In the genomic region with DNA sequence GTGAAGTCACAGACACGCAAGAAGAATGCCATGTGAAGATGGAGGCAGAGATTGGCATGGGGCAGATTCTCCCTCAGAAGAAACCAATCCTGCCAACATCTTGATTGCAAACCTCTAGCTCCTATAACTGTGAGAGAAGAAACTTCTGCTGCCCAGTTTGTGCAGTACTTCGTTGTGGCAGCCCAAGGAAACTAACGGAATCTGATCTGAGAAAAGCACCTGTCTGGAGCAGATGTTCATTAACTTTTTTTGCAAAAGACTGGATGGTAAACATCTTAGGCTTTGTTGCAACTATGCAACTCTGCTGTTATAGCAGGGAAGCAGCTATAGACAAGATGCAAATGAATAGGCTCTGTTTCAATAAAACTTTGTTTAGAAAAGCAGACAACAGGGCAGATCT, we compare ENCODE assay signal across 24 cellular contexts. TPM values are rescaled to one million over a fixed set of nuclear protein-coding genes. Genes with fewer than 3 reads are reported as not detected.
"Had no signal": no experiment of that assay in that cellular context is flagged by ENCODE, and none has a peak within 500 bp of the region (broad histone marks: within the 10 kb centered on the region; RNA-seq: fewer than 3 reads in every experiment).

No MANE protein-coding gene starts in this region.

- H3K9me3 Mint-ChIP-seq: memory B cell; nephron; stimulated activated naive CD8-positive, alpha-beta T cell treated with anti-CD3 and anti-CD28 coated beads, Interleukin-15, Interleukin-2, amounts not matched to agents 100 ng/mL and 50 ng/mL, for 24 hours had no signal

- H3K4me3 Mint-ChIP-seq: memory B cell; nephron; stimulated activated naive CD8-positive, alpha-beta T cell treated with anti-CD3 and anti-CD28 coated beads, Interleukin-15, Interleukin-2, amounts not matched to agents 100 ng/mL and 50 ng/mL, for 24 hours had no signal

- H3K4me3 ChIP-seq: mucosa of descending colon, prostate gland, SJSA1, testis, upper lobe of left lung had no signal

- H3K27me3 Mint-ChIP-seq: memory B cell; stimulated activated naive CD8-positive, alpha-beta T cell treated with anti-CD3 and anti-CD28 coated beads, Interleukin-15, Interleukin-2, amounts not matched to agents 100 ng/mL and 50 ng/mL, for 24 hours had no signal

- H3K27ac ChIP-seq: epithelial cell of prostate, prostate gland, SJSA1, testis, upper lobe of left lung had no signal

- ATAC-seq: left ventricle myocardium superior, mucosa of descending colon, right cardiac atrium had no signal

- DNase-seq: activated CD4-positive, CD25-positive, alpha-beta regulatory T cell treated with anti-CD3 and anti-CD28 coated beads, Interleukin-2, amount 50 U/mL, for 72 hours; activated CD8-positive, alpha-beta memory T cell treated with anti-CD3 and anti-CD28 coated beads for 24 hours; dermis blood vessel endothelial cell; foreskin melanocyte; kidney glomerular epithelial cell; left ventricle myocardium superior; mucosa of descending colon; right cardiac atrium; small intestine; stimulated activated CD4-positive, alpha-beta T cell treated with anti-CD3 and anti-CD28 coated beads, Interleukin-4, amount 100 ng/mL, for 4 hours; stimulated activated CD8-positive, alpha-beta memory T cell treated with anti-CD3 and anti-CD28 coated beads, Interleukin-4, amount 100 ng/mL, for 48 hours; T-helper 9 cell; testis; upper lobe of left lung had no signal

- H3K4me1 ChIP-seq: SJSA1, testis had no signal

- H3K36me3 ChIP-seq: prostate gland had no signal

- H3K9me3 ChIP-seq: mucosa of descending colon, prostate gland, SJSA1, testis, upper lobe of left lung had no signal

- H3K27me3 ChIP-seq: SJSA1, testis, upper lobe of left lung had no signal

RNA-seq across cellular contexts. Expression of a gene that starts 25.1 kb away (rescaled TPM):
- total RNA-seq: astrocyte, chondrocyte, dermis blood vessel endothelial cell, fibroblast of lung, left ventricle myocardium superior, mucosa of descending colon, omental fat pad, right cardiac atrium, SJSA1, testis had no signal

RNA-seq across cellular contexts. Expression of a gene that starts 52.0 kb away (rescaled TPM):
- total RNA-seq: dermis blood vessel endothelial cell had no signal
